In the genomic region with DNA sequence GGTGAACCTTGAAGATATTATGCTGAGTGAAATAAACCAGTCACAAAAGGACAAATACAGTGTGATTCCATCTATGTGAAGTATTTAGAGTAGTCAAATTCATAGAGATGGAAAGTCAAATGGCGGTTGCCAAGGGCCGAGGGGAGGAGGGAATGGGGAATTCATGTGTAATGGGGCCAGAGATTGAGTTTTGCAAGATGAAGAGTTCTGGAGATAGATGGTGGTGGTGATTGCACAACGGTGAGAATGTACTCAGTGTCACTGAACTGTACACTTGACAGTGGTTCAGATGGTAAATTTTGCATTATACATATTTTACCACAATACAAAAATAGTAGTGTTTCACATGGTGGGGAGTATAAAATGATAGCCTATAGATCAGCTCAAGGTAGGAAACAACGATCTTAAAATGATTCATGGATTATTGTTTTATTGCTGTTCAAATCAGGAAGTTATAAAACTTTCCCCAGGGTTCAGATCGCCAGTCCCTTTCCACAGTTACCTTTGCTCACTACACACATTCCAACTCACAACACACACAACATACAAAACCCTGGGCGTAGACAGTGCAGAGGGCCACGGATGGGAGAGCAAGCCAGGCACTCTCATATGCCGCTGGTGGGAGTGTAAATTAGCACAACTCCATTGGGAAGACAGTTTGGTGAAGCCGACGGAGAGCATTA, we compare ENCODE assay signal across 21 cellular contexts.
DNase-seq lines count a peak whose midpoint lies in the region; ATAC-seq, FAIRE-seq and TF ChIP-seq lines count a peak whose summit lies in the region.
"Had no signal": no experiment of that assay in that cellular context is flagged by ENCODE, and none has a peak within 500 bp of the region (broad histone marks: within the 10 kb centered on the region; RNA-seq: fewer than 3 reads in every experiment).

No MANE protein-coding gene starts in this region.

- peak overlapping the region; percentile 75 for H2BK15ac ChIP-seq in neuronal stem cell (ENCODE audit: low read length)

- H3K9me2 ChIP-seq in GM23338 (ENCODE audit: insufficient read depth) = no peaks in the 10 kb centered on the region

- in situ Hi-C loops in HepG2 (cut with HindIII; ENCODE audit: extremely low pct_ligation_motif_present, low pct_unique_long_range_greater_than_20kb) = no loop called here

- H3K79me1 ChIP-seq in neuronal stem cell (ENCODE audit: low read depth, low read length) = no peaks in the 10 kb centered on the region

- no peak overlapping the region for H3K27ac ChIP-seq in HepG2 (ENCODE audit: extremely low read length, insufficient read depth, low read length)
- H3K27ac ChIP-seq in neuronal stem cell (replicated peaks; ENCODE audit: low read length) = no peak overlapping the region
- H3K27ac ChIP-seq in GM23338 (ENCODE audit: low read depth) = no peak overlapping the region
- H3K27ac ChIP-seq: BLaER1 had no signal

- no peak overlapping the region for H2BK12ac ChIP-seq in neuronal stem cell (ENCODE audit: low read length)

- H4K91ac ChIP-seq in neuronal stem cell (ENCODE audit: low read depth, low read length, poor library complexity) = peak overlapping the region; percentile 90

- no peak for TF ChIP-seq RAD21 in HepG2 (CRISPR knock-in tag; IDR thresholded peaks at IDR 0.05)

- H2AFZ ChIP-seq in HepG2 (ENCODE audit: low read length) = no peak overlapping the region
- H2AFZ ChIP-seq in neuronal stem cell (ENCODE audit: low read length) = no peak overlapping the region
- no peak overlapping the region for H2AFZ ChIP-seq in GM23338

- TF ChIP-seq POLR2A in NB4 (IDR thresholded peaks at IDR 0.05; ENCODE audit: extremely low read depth, insufficient read length) (no peak), HepG2 (IDR thresholded peaks at IDR 0.05; ENCODE audit: insufficient read depth in 1 of 2, low read depth in 2 of 2, low read length in 2 of 2) (no peak)

- H3K27me3 Mint-ChIP-seq in GM23338 (ENCODE audit: insufficient read depth, low read depth, poor library complexity) = peaks cover 10% of the 10 kb centered on the region
- H3K27me3 Mint-ChIP-seq: CD4-positive, alpha-beta T cell had no signal

- peaks cover 14% of the 10 kb centered on the region; the same call in 1 of the 2 replicates for H3F3A ChIP-seq in GM23338 (replicated peaks; ENCODE audit: low read depth)

- peak; percentile 49; the same call in 2 of the 3 replicates for ATAC-seq in HepG2
- ATAC-seq in GM21717 (IDR thresholded peaks at IDR 0.05; ENCODE audit: unreplicated experiment) = no peak
- no peak for ATAC-seq in GM23338

- peaks cover 34% of the 10 kb centered on the region for H3K36me3 Mint-ChIP-seq in GM23338 (ENCODE audit: low read depth)

- H3K4ac ChIP-seq in neuronal stem cell (ENCODE audit: low read length) = no peak overlapping the region

- peak overlapping the region; percentile 44 for H3K18ac ChIP-seq in neuronal stem cell (ENCODE audit: low read length)

- H3K9me3 Mint-ChIP-seq in GM23338 = peaks cover 4% of the 10 kb centered on the region
- H3K9me3 Mint-ChIP-seq: CD4-positive, alpha-beta T cell had no signal

- H2AK5ac ChIP-seq in neuronal stem cell (ENCODE audit: low read depth, low read length) = peak overlapping the region; percentile 89

- H3K9ac ChIP-seq in HepG2 (ENCODE audit: insufficient read depth, low read depth, low read length) (no peak overlapping the region), neuronal stem cell (ENCODE audit: low read depth, low read length, poor library complexity) (no peak overlapping the region)
- H3K9ac ChIP-seq: BLaER1 had no signal

- DNase-seq in NB4 (ENCODE audit: low read depth) (peak; percentile 19), HepG2 (ENCODE audit: low spot score) (no peak), neuronal stem cell (ENCODE audit: low spot score) (no peak), activated T-cell treated with anti-CD3 and anti-CD28 coated beads for 4 hours (no peak), GM23338 (ENCODE audit: low spot score) (no peak)
- DNase-seq: CD4-positive, alpha-beta T cell; COR-L47; DMS79; Kasumi-1; NCI-H1105; NCI-H1694; NCI-H2081; NCI-H2171; NCI-H524 treated with DMSO at 0.1 percent for 48 hours; NCI-H82 had no signal

- TF ChIP-seq CTCF in NB4 (IDR thresholded peaks at IDR 0.05; ENCODE audit: low read depth, low read length) (no peak), HepG2 (CRISPR knock-in tag; IDR thresholded peaks at IDR 0.05) (no peak), GM23338 (conservative IDR thresholded peaks at IDR 0.05; ENCODE audit: low read depth in 2 of 2) (no peak)

- H3K4me3 Mint-ChIP-seq in GM23338 = no peak overlapping the region
- H3K4me3 Mint-ChIP-seq: CD4-positive, alpha-beta T cell had no signal

- no peak overlapping the region for H3K4me3 ChIP-seq in NB4 (ENCODE audit: low read depth, low read length)
- H3K4me3 ChIP-seq in HepG2 (replicated peaks in 1 of 3; ENCODE audit: insufficient read depth in 1 of 3, low read depth in 2 of 3, low read length in 3 of 3) = no peak overlapping the region
- no peak overlapping the region for H3K4me3 ChIP-seq in neuronal stem cell (ENCODE audit: low read length in 2 of 2)
- no peak overlapping the region for H3K4me3 ChIP-seq in GM23338
- H3K4me3 ChIP-seq: BLaER1 had no signal

- peak overlapping the region; percentile 81 for H2BK120ac ChIP-seq in neuronal stem cell (ENCODE audit: low read depth, low read length)

- no peak overlapping the region for H3K23ac ChIP-seq in neuronal stem cell (ENCODE audit: low read depth, low read length, poor library complexity)

- H4K20me1 ChIP-seq in HepG2 (ENCODE audit: insufficient read depth, low read length) (no peaks in the 10 kb centered on the region), GM23338 (replicated peaks; ENCODE audit: insufficient read depth) (no peaks in the 10 kb centered on the region)
- H4K20me1 ChIP-seq: BLaER1 had no signal

- no peak overlapping the region for H4K8ac ChIP-seq in neuronal stem cell (ENCODE audit: low read depth, low read length)

- POLR2A ChIA-PET in HepG2 (lab: Yijun Ruan, JAX) = no interaction called here

- peaks cover 33% of the 10 kb centered on the region for H3K4me1 Mint-ChIP-seq in GM23338

- intact Hi-C loops in HepG2 (cut with micrococcal nuclease; ENCODE audit: unreplicated experiment) = no loop called here

- 36% methylated on average over 10 of the region's 10 CpGs for WGBS in HepG2 (ENCODE audit: low lambda C conversion rate)
- WGBS in neuronal stem cell (ENCODE audit: extremely low coverage in 2 of 2, insufficient read length in 2 of 2, insufficient replicate concordance in 1 of 2), 2 donors = no CpG with 5 or more reads among the region's 10 CpGs

- FAIRE-seq in colon (lab: Jason Lieb, UNC) (peak; percentile 82), HepG2 (lab: Jason Lieb, UNC) (no peak)
- FAIRE-seq: GM19239, H54, RCC 7860 had no signal

- no peaks in the 10 kb centered on the region for H3K79me2 ChIP-seq in HepG2 (ENCODE audit: insufficient read depth, low read length)
- H3K79me2 ChIP-seq in GM23338 (replicated peaks; ENCODE audit: insufficient read depth) = no peaks in the 10 kb centered on the region

- H3K4me2 ChIP-seq in HepG2 (ENCODE audit: low read depth, low read length) (no peak overlapping the region), neuronal stem cell (ENCODE audit: insufficient read depth, low read length, poor library complexity, severe bottlenecking) (no peak overlapping the region), GM23338 (no peak overlapping the region)
- H3K4me2 ChIP-seq: BLaER1 had no signal

- H3K9me3 ChIP-seq in HepG2 (ENCODE audit: low read length) (no peaks in the 10 kb centered on the region), neuronal stem cell (replicated peaks in 1 of 2; ENCODE audit: control insufficient read depth in 2 of 2, insufficient read depth in 1 of 2, low read depth in 1 of 2, low read length in 2 of 2) (peaks cover 2 to 5% of the 10 kb centered on the region in 2 donors)

- H3K4me1 ChIP-seq in HepG2 (ENCODE audit: insufficient read depth, low read length) (peaks cover 11% of the 10 kb centered on the region), neuronal stem cell (ENCODE audit: control insufficient read depth in 2 of 2, insufficient read depth in 1 of 2, low read depth in 1 of 2, low read length in 2 of 2) (peaks cover 14 to 26% of the 10 kb centered on the region in 2 donors), GM23338 (ENCODE audit: insufficient read depth) (peaks cover 14% of the 10 kb centered on the region)
- H3K4me1 ChIP-seq: BLaER1 had no signal

- H3K27me3 ChIP-seq in HepG2 (ENCODE audit: control insufficient read depth in 1 of 2, insufficient read depth in 2 of 2, low read length in 2 of 2) (no peaks in the 10 kb centered on the region), neuronal stem cell (ENCODE audit: control insufficient read depth in 3 of 3, insufficient read depth in 3 of 3, low read depth in 1 of 3, low read length in 3 of 3) (no peaks in the 10 kb centered on the region), GM23338 (ENCODE audit: insufficient read depth) (no peaks in the 10 kb centered on the region)
- H3K27me3 ChIP-seq: BLaER1 had no signal

- no peak overlapping the region for H3K14ac ChIP-seq in neuronal stem cell (ENCODE audit: low read length)

- H3K36me3 ChIP-seq in HepG2 (replicated peaks in 1 of 2; ENCODE audit: control insufficient read depth in 1 of 2, insufficient read depth in 2 of 2, low read length in 2 of 2) = no peaks in the 10 kb centered on the region
- no peaks in the 10 kb centered on the region for H3K36me3 ChIP-seq in neuronal stem cell (replicated peaks in 1 of 2; ENCODE audit: control insufficient read depth in 2 of 2, insufficient read depth in 2 of 2, low read length in 2 of 2)
- peaks cover 3% of the 10 kb centered on the region; the same call in 1 of the 2 replicates for H3K36me3 ChIP-seq in GM23338 (ENCODE audit: insufficient read depth)
- H3K36me3 ChIP-seq: BLaER1 had no signal

- no peak overlapping the region for H2BK5ac ChIP-seq in neuronal stem cell (ENCODE audit: low read length)

- BruUV-seq in HepG2 (replicated peaks; lab: Mats Ljungman, UMichigan) = no TSS peak

- H3K27ac Mint-ChIP-seq in GM23338 = no peak overlapping the region
- H3K27ac Mint-ChIP-seq: CD4-positive, alpha-beta T cell had no signal

- no peak for TF ChIP-seq EP300 in HepG2 (IDR thresholded peaks at IDR 0.05; ENCODE audit: low read depth in 2 of 2, low read length in 2 of 2)
- no peak for TF ChIP-seq EP300 in HepG2 (CRISPR knock-in tag; IDR thresholded peaks at IDR 0.05; ENCODE audit: borderline replicate concordance)

- CTCF ChIA-PET in HepG2 (lab: Yijun Ruan, JAX; ENCODE audit: low intra/inter-chr PET ratio, low total read pairs) = no interaction called here

TF ChIP-seq in HepG2, 621 proteins besides CTCF, POLR2A, EP300 and RAD21 (continues in another document):
- TF ChIP-seq CEBPB (IDR thresholded peaks at IDR 0.05; ENCODE audit: borderline replicate concordance, low read depth, low read length) (peak; percentile 93), LCORL (IDR thresholded peaks at IDR 0.05) (no peak), LCORL (CRISPR knock-in tag; IDR thresholded peaks at IDR 0.05) (no peak)

TF ChIP-seq in GM23338, 12 proteins besides CTCF, POLR2A, EP300 and RAD21 (continues in another document):
- TF ChIP-seq ZNF331 (CRISPR knock-in tag; IDR thresholded peaks at IDR 0.05; ENCODE audit: low read depth) = no peak
- no peak for TF ChIP-seq NANOG (IDR thresholded peaks at IDR 0.05; ENCODE audit: borderline replicate concordance)
- no peak for TF ChIP-seq CREB1 (CRISPR knock-in tag; IDR thresholded peaks at IDR 0.05; ENCODE audit: low read depth)
- TF ChIP-seq JUNB (IDR thresholded peaks at IDR 0.05; ENCODE audit: unreplicated experiment) = no peak
- TF ChIP-seq EZH2 (IDR thresholded peaks at IDR 0.05; ENCODE audit: low read depth, unreplicated experiment) = no peak
- no peak for TF ChIP-seq ZNF114 (CRISPR knock-in tag; IDR thresholded peaks at IDR 0.05)
